Comparison of ENCODE assay signal across 1 cellular context in the genomic region with DNA sequence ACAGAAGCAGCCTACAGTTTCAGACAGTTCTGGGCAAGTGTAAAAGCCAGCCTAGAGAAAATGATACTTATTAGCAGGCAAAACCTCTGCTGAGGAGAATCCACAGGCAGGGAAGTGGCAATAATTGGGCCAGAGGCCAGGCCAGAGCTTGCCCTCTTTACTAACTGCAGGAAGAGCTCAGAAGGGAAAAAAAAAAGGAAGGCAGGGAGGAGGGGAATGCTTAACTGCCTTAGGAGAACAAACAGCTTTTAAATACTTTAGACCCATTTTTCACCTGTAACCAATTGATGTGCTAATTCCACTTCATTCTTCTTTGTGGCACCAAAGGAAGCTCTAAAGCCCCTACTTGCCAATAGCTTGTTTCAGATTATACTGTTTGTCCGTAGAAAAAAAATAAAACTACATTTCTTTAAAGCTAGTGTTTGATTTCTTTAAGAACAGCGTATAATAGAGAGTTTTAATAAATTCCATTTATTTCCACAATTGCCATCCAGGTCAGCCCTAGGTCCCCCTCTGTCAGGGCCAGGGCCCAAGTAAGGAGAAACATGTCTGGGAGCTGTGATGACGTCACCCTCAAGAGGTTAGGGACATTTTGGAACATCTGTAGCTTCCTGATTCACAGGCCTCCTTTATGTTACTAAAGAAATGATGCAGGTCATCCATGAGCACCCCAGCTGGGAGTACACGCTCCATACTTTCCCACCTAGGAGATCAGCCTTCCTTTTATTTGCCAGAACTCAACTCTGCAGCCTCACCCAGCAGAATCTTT.
TF ChIP-seq lines count a peak whose summit lies in the region.

No MANE protein-coding gene starts in this region.

TF ChIP-seq in GM23338, 12 proteins besides CTCF, POLR2A, EP300 and RAD21 (continued from another document):
- TF ChIP-seq, protein P1, sequence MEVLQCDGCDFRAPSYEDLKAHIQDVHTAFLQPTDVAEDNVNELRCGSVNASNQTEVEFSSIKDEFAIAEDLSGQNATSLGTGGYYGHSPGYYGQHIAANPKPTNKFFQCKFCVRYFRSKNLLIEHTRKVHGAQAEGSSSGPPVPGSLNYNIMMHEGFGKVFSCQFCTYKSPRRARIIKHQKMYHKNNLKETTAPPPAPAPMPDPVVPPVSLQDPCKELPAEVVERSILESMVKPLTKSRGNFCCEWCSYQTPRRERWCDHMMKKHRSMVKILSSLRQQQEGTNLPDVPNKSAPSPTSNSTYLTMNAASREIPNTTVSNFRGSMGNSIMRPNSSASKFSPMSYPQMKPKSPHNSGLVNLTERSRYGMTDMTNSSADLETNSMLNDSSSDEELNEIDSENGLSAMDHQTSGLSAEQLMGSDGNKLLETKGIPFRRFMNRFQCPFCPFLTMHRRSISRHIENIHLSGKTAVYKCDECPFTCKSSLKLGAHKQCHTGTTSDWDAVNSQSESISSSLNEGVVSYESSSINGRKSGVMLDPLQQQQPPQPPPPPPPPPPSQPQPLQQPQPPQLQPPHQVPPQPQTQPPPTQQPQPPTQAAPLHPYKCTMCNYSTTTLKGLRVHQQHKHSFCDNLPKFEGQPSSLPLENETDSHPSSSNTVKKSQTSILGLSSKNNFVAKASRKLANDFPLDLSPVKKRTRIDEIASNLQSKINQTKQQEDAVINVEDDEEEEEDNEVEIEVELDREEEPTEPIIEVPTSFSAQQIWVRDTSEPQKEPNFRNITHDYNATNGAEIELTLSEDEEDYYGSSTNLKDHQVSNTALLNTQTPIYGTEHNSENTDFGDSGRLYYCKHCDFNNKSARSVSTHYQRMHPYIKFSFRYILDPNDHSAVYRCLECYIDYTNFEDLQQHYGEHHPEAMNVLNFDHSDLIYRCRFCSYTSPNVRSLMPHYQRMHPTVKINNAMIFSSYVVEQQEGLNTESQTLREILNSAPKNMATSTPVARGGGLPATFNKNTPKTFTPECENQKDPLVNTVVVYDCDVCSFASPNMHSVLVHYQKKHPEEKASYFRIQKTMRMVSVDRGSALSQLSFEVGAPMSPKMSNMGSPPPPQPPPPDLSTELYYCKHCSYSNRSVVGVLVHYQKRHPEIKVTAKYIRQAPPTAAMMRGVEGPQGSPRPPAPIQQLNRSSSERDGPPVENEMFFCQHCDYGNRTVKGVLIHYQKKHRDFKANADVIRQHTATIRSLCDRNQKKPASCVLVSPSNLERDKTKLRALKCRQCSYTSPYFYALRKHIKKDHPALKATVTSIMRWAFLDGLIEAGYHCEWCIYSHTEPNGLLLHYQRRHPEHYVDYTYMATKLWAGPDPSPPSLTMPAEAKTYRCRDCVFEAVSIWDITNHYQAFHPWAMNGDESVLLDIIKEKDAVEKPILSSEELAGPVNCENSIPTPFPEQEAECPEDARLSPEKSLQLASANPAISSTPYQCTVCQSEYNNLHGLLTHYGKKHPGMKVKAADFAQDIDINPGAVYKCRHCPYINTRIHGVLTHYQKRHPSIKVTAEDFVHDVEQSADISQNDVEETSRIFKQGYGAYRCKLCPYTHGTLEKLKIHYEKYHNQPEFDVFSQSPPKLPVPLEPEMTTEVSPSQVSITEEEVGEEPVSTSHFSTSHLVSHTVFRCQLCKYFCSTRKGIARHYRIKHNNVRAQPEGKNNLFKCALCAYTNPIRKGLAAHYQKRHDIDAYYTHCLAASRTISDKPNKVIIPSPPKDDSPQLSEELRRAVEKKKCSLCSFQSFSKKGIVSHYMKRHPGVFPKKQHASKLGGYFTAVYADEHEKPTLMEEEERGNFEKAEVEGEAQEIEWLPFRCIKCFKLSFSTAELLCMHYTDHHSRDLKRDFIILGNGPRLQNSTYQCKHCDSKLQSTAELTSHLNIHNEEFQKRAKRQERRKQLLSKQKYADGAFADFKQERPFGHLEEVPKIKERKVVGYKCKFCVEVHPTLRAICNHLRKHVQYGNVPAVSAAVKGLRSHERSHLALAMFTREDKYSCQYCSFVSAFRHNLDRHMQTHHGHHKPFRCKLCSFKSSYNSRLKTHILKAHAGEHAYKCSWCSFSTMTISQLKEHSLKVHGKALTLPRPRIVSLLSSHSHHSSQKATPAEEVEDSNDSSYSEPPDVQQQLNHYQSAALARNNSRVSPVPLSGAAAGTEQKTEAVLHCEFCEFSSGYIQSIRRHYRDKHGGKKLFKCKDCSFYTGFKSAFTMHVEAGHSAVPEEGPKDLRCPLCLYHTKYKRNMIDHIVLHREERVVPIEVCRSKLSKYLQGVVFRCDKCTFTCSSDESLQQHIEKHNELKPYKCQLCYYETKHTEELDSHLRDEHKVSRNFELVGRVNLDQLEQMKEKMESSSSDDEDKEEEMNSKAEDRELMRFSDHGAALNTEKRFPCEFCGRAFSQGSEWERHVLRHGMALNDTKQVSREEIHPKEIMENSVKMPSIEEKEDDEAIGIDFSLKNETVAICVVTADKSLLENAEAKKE (CRISPR knock-in tag; IDR thresholded peaks at IDR 0.05): peak; percentile 32; the same call in 1 of the 2 replicates
- TF ChIP-seq EZH2 (IDR thresholded peaks at IDR 0.05; ENCODE audit: low read depth, unreplicated experiment) (no peak), NANOG (IDR thresholded peaks at IDR 0.05; ENCODE audit: borderline replicate concordance) (peak; percentile 76; the same call in 1 of the 2 replicates), STAT1 (IDR thresholded peaks at IDR 0.05; ENCODE audit: unreplicated experiment) (no peak), POLR2AphosphoS5 (IDR thresholded peaks at IDR 0.05; ENCODE audit: low read depth) (no peak), CREB1 (CRISPR knock-in tag; IDR thresholded peaks at IDR 0.05; ENCODE audit: low read depth) (peak; percentile 86), EZH2phosphoT487 (IDR thresholded peaks at IDR 0.05; ENCODE audit: unreplicated experiment) (no peak)
- TF ChIP-seq, protein P2, sequence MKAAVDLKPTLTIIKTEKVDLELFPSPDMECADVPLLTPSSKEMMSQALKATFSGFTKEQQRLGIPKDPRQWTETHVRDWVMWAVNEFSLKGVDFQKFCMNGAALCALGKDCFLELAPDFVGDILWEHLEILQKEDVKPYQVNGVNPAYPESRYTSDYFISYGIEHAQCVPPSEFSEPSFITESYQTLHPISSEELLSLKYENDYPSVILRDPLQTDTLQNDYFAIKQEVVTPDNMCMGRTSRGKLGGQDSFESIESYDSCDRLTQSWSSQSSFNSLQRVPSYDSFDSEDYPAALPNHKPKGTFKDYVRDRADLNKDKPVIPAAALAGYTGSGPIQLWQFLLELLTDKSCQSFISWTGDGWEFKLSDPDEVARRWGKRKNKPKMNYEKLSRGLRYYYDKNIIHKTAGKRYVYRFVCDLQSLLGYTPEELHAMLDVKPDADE (IDR thresholded peaks at IDR 0.05): no peak
